20 cellular contexts compared by ENCODE assay signal in genomic region chr14:54854181-54854580, GRCh38. TPM values are rescaled to one million over a fixed set of nuclear protein-coding genes. Genes with fewer than 3 reads are reported as not detected.
DNase-seq lines count a peak whose midpoint lies in the region; ATAC-seq and TF ChIP-seq lines count a peak whose summit lies in the region.
"Had no signal": no experiment of that assay in that cellular context is flagged by ENCODE, and none has a peak within 500 bp of the region (broad histone marks: within the 10 kb centered on the region; RNA-seq: fewer than 3 reads in every experiment).

No MANE protein-coding gene starts in this region.

- TF ChIP-seq POLR2A in esophagus muscularis mucosa (IDR thresholded peaks at IDR 0.05; ENCODE audit: low read depth): no peak

- H3K4me1 ChIP-seq in CD8-positive, alpha-beta memory T cell (ENCODE audit: insufficient read depth, low read length): no peaks in the 10 kb centered on the region
- peaks cover 0 to 4% (median 0%) of the 10 kb centered on the region in 4 donors for H3K4me1 ChIP-seq in esophagus muscularis mucosa

- intact Hi-C loops in esophagus muscularis mucosa (cut with DNase I): no loop called here

- H3K4me3 ChIP-seq in CD8-positive, alpha-beta memory T cell (ENCODE audit: low read length): no peak overlapping the region
- no peak overlapping the region for H3K4me3 ChIP-seq in esophagus muscularis mucosa

- no peaks in the 10 kb centered on the region for H3K9me3 Mint-ChIP-seq in CD8-positive, alpha-beta memory T cell
- H3K9me3 Mint-ChIP-seq in HFFc6: no peaks in the 10 kb centered on the region
- H3K9me3 Mint-ChIP-seq: stimulated activated effector memory CD8-positive, alpha-beta T cell treated with anti-CD3 and anti-CD28 coated beads, Interleukin-12 subunit alpha, Interleukin-12 subunit beta, amount 100 ng/mL, for 72 hours had no signal

- POLR2A ChIA-PET in CD8-positive, alpha-beta memory T cell (lab: Charles Lee): no interaction called here

- peak overlapping the region in 7 of 8 donors; percentile 7 to 85 (median 61) for H3K27ac Mint-ChIP-seq in CD8-positive, alpha-beta memory T cell
- H3K27ac Mint-ChIP-seq in HFFc6: no peak overlapping the region
- H3K27ac Mint-ChIP-seq: stimulated activated effector memory CD8-positive, alpha-beta T cell treated with anti-CD3 and anti-CD28 coated beads, Interleukin-12 subunit alpha, Interleukin-12 subunit beta, amount 100 ng/mL, for 72 hours had no signal

- peaks cover 2% of the 10 kb centered on the region for H3K36me3 ChIP-seq in CD8-positive, alpha-beta memory T cell (ENCODE audit: insufficient read depth, low read length)
- H3K36me3 ChIP-seq in esophagus muscularis mucosa: no peaks in the 10 kb centered on the region

- H3K27ac ChIP-seq in CD8-positive, alpha-beta memory T cell (ENCODE audit: low read depth, low read length): no peak overlapping the region
- H3K27ac ChIP-seq in esophagus muscularis mucosa (replicated peaks in 1 of 4): no peak overlapping the region
- H3K27ac ChIP-seq: HL-60 had no signal

- H3K36me3 Mint-ChIP-seq in CD8-positive, alpha-beta memory T cell: peaks cover 3 to 41% (median 10%) of the 10 kb centered on the region in 3 donors
- H3K36me3 Mint-ChIP-seq in HFFc6 (ENCODE audit: low read depth): no peaks in the 10 kb centered on the region

- ATAC-seq in HG02623 (IDR thresholded peaks at IDR 0.05; ENCODE audit: unreplicated experiment): no peak
- ATAC-seq: left colon; sciatic nerve; stimulated activated effector memory CD8-positive, alpha-beta T cell treated with anti-CD3 and anti-CD28 coated beads, Interleukin-12 subunit alpha, Interleukin-12 subunit beta, amount 100 ng/mL, for 72 hours had no signal

- H3K4me1 Mint-ChIP-seq in CD8-positive, alpha-beta memory T cell: peaks cover 22 to 41% (median 41%) of the 10 kb centered on the region in 3 donors
- no peaks in the 10 kb centered on the region for H3K4me1 Mint-ChIP-seq in HFFc6 (ENCODE audit: low read depth)

- no peaks in the 10 kb centered on the region for H3K9me3 ChIP-seq in CD8-positive, alpha-beta memory T cell (ENCODE audit: low read length)
- H3K9me3 ChIP-seq in esophagus muscularis mucosa: no peaks in the 10 kb centered on the region

- peak overlapping the region in 1 of 7 donors; percentile 59 for H3K4me3 Mint-ChIP-seq in CD8-positive, alpha-beta memory T cell
- H3K4me3 Mint-ChIP-seq in HFFc6: no peak overlapping the region
- H3K4me3 Mint-ChIP-seq: stimulated activated effector memory CD8-positive, alpha-beta T cell treated with anti-CD3 and anti-CD28 coated beads, Interleukin-12 subunit alpha, Interleukin-12 subunit beta, amount 100 ng/mL, for 72 hours had no signal

- no peaks in the 10 kb centered on the region for H3K27me3 ChIP-seq in CD8-positive, alpha-beta memory T cell (ENCODE audit: insufficient read depth, low read length, poor library complexity, severe bottlenecking)
- no peaks in the 10 kb centered on the region for H3K27me3 ChIP-seq in esophagus muscularis mucosa

- H3K27me3 Mint-ChIP-seq in CD8-positive, alpha-beta memory T cell: no peaks in the 10 kb centered on the region
- H3K27me3 Mint-ChIP-seq in HFFc6 (ENCODE audit: insufficient read depth): peaks cover 13% of the 10 kb centered on the region

- DNase-seq in CD8-positive, alpha-beta memory T cell: no peak
- DNase-seq in GM20000 (ENCODE audit: low spot score): peak; percentile 25
- DNase-seq in NCI-H146 treated with DMSO at 0.1 percent for 48 hours (lab: John Stamatoyannopoulos, UW; ENCODE audit: unreplicated experiment): peak; percentile 30
- peak; percentile 67 for DNase-seq in iPS-NIHi7 (ENCODE audit: extremely low spot score)
- no peak for DNase-seq in glomerular visceral epithelial cell (ENCODE audit: extremely low spot score)
- no peak for DNase-seq in HFFc6
- DNase-seq in esophagus muscularis mucosa (ENCODE audit: extremely low spot score): no peak
- DNase-seq: activated CD8-positive, alpha-beta memory T cell treated with anti-CD3 and anti-CD28 coated beads for 24 hours; activated gamma-delta T cell treated with Interleukin-2 at 50 U/mL for 16 hours; DMS153; Kasumi-1; left colon; NCI-H2029; NK-92 treated with Interleukin-12 subunit alpha and Interleukin-12 subunit beta, amount 100 ng/mL, for 24 hours; SHP77 treated with DMSO at 0.1 percent for 48 hours; stimulated activated CD4-positive, alpha-beta T cell treated with anti-CD3 and anti-CD28 coated beads, Interleukin-4, amount 100 ng/mL, for 24 hours had no signal

- CTCF ChIA-PET in CD8-positive, alpha-beta memory T cell (lab: Charles Lee): interaction anchor here (1.2 kb wide), 1 partner anchor 12 kb away, joined by 3 read pairs; no protein-coding TSS in a partner anchor

- TF ChIP-seq EP300 in esophagus muscularis mucosa (IDR thresholded peaks at IDR 0.05): no peak

- no peak for TF ChIP-seq CTCF in GM20000 (IDR thresholded peaks at IDR 0.05; ENCODE audit: extremely low read depth, missing control alignments)
- TF ChIP-seq CTCF in HFFc6 (IDR thresholded peaks at IDR 0.05): no peak
- TF ChIP-seq CTCF in esophagus muscularis mucosa (IDR thresholded peaks at IDR 0.05): no peak

- WGBS in esophagus muscularis mucosa: 57% methylated on average over 2 of the region's 2 CpGs

RNA-seq across cellular contexts. Expression of gene GCH1, which starts 48.4 kb away (rescaled TPM):
- 10 to 100 TPM; 26.4 TPM for total RNA-seq in CD8-positive, alpha-beta memory T cell
- polyA plus RNA-seq in CD8-positive, alpha-beta memory T cell: 35.3 TPM
- total RNA-seq in HFFc6 (2021; fragmentation: NEBNext Ultra II Directional; extraction: Animal tissue kit (Norgen Biotek cat#: 25700)): under 1 TPM; 0.20 to 0.45 (median 0.31) TPM
- total RNA-seq in esophagus muscularis mucosa: 1 to 10 TPM; 1.5 to 6.8 (median 1.7) TPM

Comparison
In these comparisons a context has a peak if more than half of its experiments do, and no peak if none do; other contexts are left out.
1. DNase-seq: peak in GM20000 (single experiment), NCI-H146 treated with DMSO at 0.1 percent for 48 hours (single experiment) and iPS-NIHi7 (single experiment); none in CD8-positive, alpha-beta memory T cell (0 of 5), glomerular visceral epithelial cell (single experiment), HFFc6 (single experiment) and esophagus muscularis mucosa (single experiment).